1 cellular context compared by ENCODE assay signal in the genomic region with DNA sequence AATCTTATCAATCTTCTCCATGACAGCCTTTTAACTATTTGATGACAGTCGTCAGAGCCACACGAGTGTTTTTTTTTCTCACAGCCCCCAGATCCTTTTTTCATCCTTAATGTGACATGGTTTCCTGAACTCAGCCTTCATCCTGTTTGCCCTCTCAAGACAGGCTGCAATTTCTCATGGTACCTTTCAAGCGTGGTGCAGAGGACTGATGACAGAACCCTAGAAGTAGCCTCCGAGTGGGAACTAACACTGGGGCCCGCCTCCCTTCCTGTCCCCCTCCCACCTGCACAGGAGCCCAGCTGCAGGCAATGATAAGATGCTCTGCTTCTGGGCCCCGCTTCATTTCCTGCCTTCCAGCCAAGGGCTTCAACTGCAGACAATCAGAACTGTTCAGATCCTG.
A peak's percentile ranks its signal among the peaks of the same experiment; 100 is the strongest.
TF ChIP-seq lines count a peak whose summit lies in the region.

No MANE protein-coding gene starts in this region.

TF ChIP-seq in K562, 482 proteins besides CTCF, POLR2A, EP300 and RAD21 (continued from another document and continues in another):
- TF ChIP-seq, protein P1, sequence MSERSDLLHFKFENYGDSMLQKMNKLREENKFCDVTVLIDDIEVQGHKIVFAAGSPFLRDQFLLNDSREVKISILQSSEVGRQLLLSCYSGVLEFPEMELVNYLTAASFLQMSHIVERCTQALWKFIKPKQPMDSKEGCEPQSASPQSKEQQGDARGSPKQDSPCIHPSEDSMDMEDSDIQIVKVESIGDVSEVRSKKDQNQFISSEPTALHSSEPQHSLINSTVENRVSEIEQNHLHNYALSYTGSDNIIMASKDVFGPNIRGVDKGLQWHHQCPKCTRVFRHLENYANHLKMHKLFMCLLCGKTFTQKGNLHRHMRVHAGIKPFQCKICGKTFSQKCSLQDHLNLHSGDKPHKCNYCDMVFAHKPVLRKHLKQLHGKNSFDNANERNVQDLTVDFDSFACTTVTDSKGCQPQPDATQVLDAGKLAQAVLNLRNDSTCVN (CRISPR knock-in tag; IDR thresholded peaks at IDR 0.05): no peak
- TF ChIP-seq KLF10 (CRISPR knock-in tag; IDR thresholded peaks at IDR 0.05) (no peak), ZNF695 (CRISPR knock-in tag; IDR thresholded peaks at IDR 0.05) (no peak), ZNF121 (CRISPR knock-in tag; conservative IDR thresholded peaks at IDR 0.05) (no peak), KAT2B (IDR thresholded peaks at IDR 0.05; ENCODE audit: low read depth, low read length) (no peak), HBP1 (CRISPR knock-in tag; IDR thresholded peaks at IDR 0.05) (no peak), PHF21A (IDR thresholded peaks at IDR 0.05; ENCODE audit: borderline replicate concordance, low read depth) (peak; percentile 80; the same call in 1 of the 2 replicates), HNRNPLL (IDR thresholded peaks at IDR 0.05; ENCODE audit: low read depth, low read length, poor library complexity, severe bottlenecking) (no peak), FOSL1 (tag; conservative IDR thresholded peaks at IDR 0.05) (no peak), SRSF1 (IDR thresholded peaks at IDR 0.05; ENCODE audit: low read depth, low read length) (no peak), TCF7 (IDR thresholded peaks at IDR 0.05; ENCODE audit: borderline replicate concordance) (no peak), DACH1 (IDR thresholded peaks at IDR 0.05; ENCODE audit: partially characterized antibody) (peak; percentile 80), BRD9 (IDR thresholded peaks at IDR 0.05; ENCODE audit: low read depth, partially characterized antibody) (no peak), HDAC8 (tag; IDR thresholded peaks at IDR 0.05) (no peak), U2AF1 (optimal IDR thresholded peaks at IDR 0.05; ENCODE audit: low read depth, low read length) (no peak), ZNF639 (CRISPR knock-in tag; conservative IDR thresholded peaks at IDR 0.05 in 1 of 2, IDR thresholded peaks at IDR 0.05 in 1 of 2) (no peak), SMARCB1 (IDR thresholded peaks at IDR 0.05; ENCODE audit: insufficient read length, low read depth) (no peak), CREBBP (IDR thresholded peaks at IDR 0.05; ENCODE audit: low read depth, low read length) (no peak), ZNF140 (CRISPR knock-in tag; IDR thresholded peaks at IDR 0.05) (no peak), PML (IDR thresholded peaks at IDR 0.05; ENCODE audit: low read length) (peak; percentile 84), CBFB (CRISPR knock-in tag; IDR thresholded peaks at IDR 0.05) (no peak), SRSF3 (IDR thresholded peaks at IDR 0.05; ENCODE audit: insufficient read depth, low read length) (no peak), GTF2A2 (tag; IDR thresholded peaks at IDR 0.05) (no peak), RBM15 (IDR thresholded peaks at IDR 0.05; ENCODE audit: insufficient read depth, low read length) (no peak), PHB2 (IDR thresholded peaks at IDR 0.05; ENCODE audit: low read depth) (peak; percentile 74; the same call in 1 of the 2 replicates), TOE1 (IDR thresholded peaks at IDR 0.05; ENCODE audit: borderline replicate concordance) (no peak), TOE1 (CRISPR knock-in tag; IDR thresholded peaks at IDR 0.05; ENCODE audit: borderline replicate concordance, low read depth) (no peak), SFPQ (IDR thresholded peaks at IDR 0.05; ENCODE audit: low read depth, low read length) (no peak), NR2C2 (CRISPR knock-in tag; IDR thresholded peaks at IDR 0.05) (no peak), NR2C2 (tag; IDR thresholded peaks at IDR 0.05) (no peak), TRIM24 (IDR thresholded peaks at IDR 0.05) (peak; percentile 81 to 85; a peak in 3 of 4 replicates), PYGO2 (tag; IDR thresholded peaks at IDR 0.05) (no peak), MCM7 (IDR thresholded peaks at IDR 0.05) (no peak), TCFL5 (CRISPR knock-in tag; conservative IDR thresholded peaks at IDR 0.05) (no peak), NR1H2 (CRISPR knock-in tag; IDR thresholded peaks at IDR 0.05) (no peak), ZKSCAN1 (IDR thresholded peaks at IDR 0.05; ENCODE audit: low read depth, low read length) (no peak), SRSF9 (IDR thresholded peaks at IDR 0.05; ENCODE audit: borderline replicate concordance, low read depth, low read length) (no peak), ZFPM2 (CRISPR knock-in tag; IDR thresholded peaks at IDR 0.05) (no peak), ZNF445 (CRISPR knock-in tag; IDR thresholded peaks at IDR 0.05; ENCODE audit: low read depth) (no peak), MYBL2 (IDR thresholded peaks at IDR 0.05; ENCODE audit: low read depth) (no peak), MYBL2 (CRISPR knock-in tag; IDR thresholded peaks at IDR 0.05; ENCODE audit: borderline replicate concordance) (no peak), ATF2 (CRISPR knock-in tag; IDR thresholded peaks at IDR 0.05) (no peak), ZNF77 (CRISPR knock-in tag; IDR thresholded peaks at IDR 0.05) (no peak)
- TF ChIP-seq, protein P2, sequence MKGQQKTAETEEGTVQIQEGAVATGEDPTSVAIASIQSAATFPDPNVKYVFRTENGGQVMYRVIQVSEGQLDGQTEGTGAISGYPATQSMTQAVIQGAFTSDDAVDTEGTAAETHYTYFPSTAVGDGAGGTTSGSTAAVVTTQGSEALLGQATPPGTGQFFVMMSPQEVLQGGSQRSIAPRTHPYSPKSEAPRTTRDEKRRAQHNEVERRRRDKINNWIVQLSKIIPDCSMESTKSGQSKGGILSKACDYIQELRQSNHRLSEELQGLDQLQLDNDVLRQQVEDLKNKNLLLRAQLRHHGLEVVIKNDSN (CRISPR knock-in tag; IDR thresholded peaks at IDR 0.05): no peak
- TF ChIP-seq, protein P3, sequence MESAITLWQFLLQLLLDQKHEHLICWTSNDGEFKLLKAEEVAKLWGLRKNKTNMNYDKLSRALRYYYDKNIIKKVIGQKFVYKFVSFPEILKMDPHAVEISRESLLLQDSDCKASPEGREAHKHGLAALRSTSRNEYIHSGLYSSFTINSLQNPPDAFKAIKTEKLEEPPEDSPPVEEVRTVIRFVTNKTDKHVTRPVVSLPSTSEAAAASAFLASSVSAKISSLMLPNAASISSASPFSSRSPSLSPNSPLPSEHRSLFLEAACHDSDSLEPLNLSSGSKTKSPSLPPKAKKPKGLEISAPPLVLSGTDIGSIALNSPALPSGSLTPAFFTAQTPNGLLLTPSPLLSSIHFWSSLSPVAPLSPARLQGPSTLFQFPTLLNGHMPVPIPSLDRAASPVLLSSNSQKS (CRISPR knock-in tag; IDR thresholded peaks at IDR 0.05): no peak
- TF ChIP-seq, protein P4, sequence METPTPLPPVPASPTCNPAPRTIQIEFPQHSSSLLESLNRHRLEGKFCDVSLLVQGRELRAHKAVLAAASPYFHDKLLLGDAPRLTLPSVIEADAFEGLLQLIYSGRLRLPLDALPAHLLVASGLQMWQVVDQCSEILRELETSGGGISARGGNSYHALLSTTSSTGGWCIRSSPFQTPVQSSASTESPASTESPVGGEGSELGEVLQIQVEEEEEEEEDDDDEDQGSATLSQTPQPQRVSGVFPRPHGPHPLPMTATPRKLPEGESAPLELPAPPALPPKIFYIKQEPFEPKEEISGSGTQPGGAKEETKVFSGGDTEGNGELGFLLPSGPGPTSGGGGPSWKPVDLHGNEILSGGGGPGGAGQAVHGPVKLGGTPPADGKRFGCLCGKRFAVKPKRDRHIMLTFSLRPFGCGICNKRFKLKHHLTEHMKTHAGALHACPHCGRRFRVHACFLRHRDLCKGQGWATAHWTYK (CRISPR knock-in tag; IDR thresholded peaks at IDR 0.05): no peak
- TF ChIP-seq, protein P5, sequence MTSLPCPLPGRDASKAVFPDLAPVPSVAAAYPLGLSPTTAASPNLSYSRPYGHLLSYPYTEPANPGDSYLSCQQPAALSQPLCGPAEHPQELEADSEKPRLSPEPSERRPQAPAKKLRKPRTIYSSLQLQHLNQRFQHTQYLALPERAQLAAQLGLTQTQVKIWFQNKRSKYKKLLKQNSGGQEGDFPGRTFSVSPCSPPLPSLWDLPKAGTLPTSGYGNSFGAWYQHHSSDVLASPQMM (CRISPR knock-in tag; IDR thresholded peaks at IDR 0.05): no peak
- TF ChIP-seq, protein P6, sequence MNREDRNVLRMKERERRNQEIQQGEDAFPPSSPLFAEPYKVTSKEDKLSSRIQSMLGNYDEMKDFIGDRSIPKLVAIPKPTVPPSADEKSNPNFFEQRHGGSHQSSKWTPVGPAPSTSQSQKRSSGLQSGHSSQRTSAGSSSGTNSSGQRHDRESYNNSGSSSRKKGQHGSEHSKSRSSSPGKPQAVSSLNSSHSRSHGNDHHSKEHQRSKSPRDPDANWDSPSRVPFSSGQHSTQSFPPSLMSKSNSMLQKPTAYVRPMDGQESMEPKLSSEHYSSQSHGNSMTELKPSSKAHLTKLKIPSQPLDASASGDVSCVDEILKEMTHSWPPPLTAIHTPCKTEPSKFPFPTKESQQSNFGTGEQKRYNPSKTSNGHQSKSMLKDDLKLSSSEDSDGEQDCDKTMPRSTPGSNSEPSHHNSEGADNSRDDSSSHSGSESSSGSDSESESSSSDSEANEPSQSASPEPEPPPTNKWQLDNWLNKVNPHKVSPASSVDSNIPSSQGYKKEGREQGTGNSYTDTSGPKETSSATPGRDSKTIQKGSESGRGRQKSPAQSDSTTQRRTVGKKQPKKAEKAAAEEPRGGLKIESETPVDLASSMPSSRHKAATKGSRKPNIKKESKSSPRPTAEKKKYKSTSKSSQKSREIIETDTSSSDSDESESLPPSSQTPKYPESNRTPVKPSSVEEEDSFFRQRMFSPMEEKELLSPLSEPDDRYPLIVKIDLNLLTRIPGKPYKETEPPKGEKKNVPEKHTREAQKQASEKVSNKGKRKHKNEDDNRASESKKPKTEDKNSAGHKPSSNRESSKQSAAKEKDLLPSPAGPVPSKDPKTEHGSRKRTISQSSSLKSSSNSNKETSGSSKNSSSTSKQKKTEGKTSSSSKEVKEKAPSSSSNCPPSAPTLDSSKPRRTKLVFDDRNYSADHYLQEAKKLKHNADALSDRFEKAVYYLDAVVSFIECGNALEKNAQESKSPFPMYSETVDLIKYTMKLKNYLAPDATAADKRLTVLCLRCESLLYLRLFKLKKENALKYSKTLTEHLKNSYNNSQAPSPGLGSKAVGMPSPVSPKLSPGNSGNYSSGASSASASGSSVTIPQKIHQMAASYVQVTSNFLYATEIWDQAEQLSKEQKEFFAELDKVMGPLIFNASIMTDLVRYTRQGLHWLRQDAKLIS (CRISPR knock-in tag; IDR thresholded peaks at IDR 0.05): no peak
- TF ChIP-seq, protein P7, sequence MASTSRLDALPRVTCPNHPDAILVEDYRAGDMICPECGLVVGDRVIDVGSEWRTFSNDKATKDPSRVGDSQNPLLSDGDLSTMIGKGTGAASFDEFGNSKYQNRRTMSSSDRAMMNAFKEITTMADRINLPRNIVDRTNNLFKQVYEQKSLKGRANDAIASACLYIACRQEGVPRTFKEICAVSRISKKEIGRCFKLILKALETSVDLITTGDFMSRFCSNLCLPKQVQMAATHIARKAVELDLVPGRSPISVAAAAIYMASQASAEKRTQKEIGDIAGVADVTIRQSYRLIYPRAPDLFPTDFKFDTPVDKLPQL (IDR thresholded peaks at IDR 0.05; ENCODE audit: extremely low read depth, insufficient read length): no peak
